In genomic region chr19:5038631-5039271, GRCh38 we compare ENCODE assay signal across 8 cellular contexts.
DNase-seq lines count a peak whose midpoint lies in the region; ATAC-seq and TF ChIP-seq lines count a peak whose summit lies in the region.

No MANE protein-coding gene starts in this region.

- TF ChIP-seq EP300 in sigmoid colon (IDR thresholded peaks at IDR 0.05): no peak

- peaks cover 0 to 45% (median 44%) of the 10 kb centered on the region in 4 donors for H3K4me1 ChIP-seq in sigmoid colon

- peaks cover 17 to 46% (median 30%) of the 10 kb centered on the region in 4 donors for H3K36me3 ChIP-seq in sigmoid colon

- no peak overlapping the region for H3K27ac Mint-ChIP-seq in activated T-cell treated with anti-CD3 and anti-CD28 coated beads, Interleukin-2, amount 50 U/mL, for 72 hours
- no peak overlapping the region for H3K27ac Mint-ChIP-seq in activated CD4-positive, alpha-beta memory T cell treated with anti-CD3 and anti-CD28 coated beads for 36 hours

- WGBS in sigmoid colon, 2 donors: 61 to 82% methylated on average over 14 of the region's 14 CpGs

- no peak overlapping the region for H3K27ac ChIP-seq in sigmoid colon

- H3K4me3 ChIP-seq in sigmoid colon: no peak overlapping the region

- TF ChIP-seq POLR2A in erythroblast (IDR thresholded peaks at IDR 0.05; ENCODE audit: low read length) (no peak), sigmoid colon (IDR thresholded peaks at IDR 0.05) (no peak)

- H3K9me3 ChIP-seq in sigmoid colon: no peaks in the 10 kb centered on the region

- peak in 3 of 4 experiments; percentile 27 to 43 (median 28) for TF ChIP-seq CTCF in sigmoid colon (IDR thresholded peaks at IDR 0.05)

- H3K27me3 ChIP-seq in sigmoid colon: no peaks in the 10 kb centered on the region

- intact Hi-C loops in sigmoid colon (cut with DNase I): no loop called here
- intact Hi-C loops in activated CD4-positive, alpha-beta memory T cell treated with anti-CD3 and anti-CD28 coated beads for 36 hours (cut with micrococcal nuclease): no loop called here

- H3K9me3 Mint-ChIP-seq in activated T-cell treated with anti-CD3 and anti-CD28 coated beads, Interleukin-2, amount 50 U/mL, for 72 hours: no peaks in the 10 kb centered on the region
- no peaks in the 10 kb centered on the region for H3K9me3 Mint-ChIP-seq in activated CD4-positive, alpha-beta memory T cell treated with anti-CD3 and anti-CD28 coated beads for 36 hours

- no peaks in the 10 kb centered on the region for H3K4me1 Mint-ChIP-seq in activated T-cell treated with anti-CD3 and anti-CD28 coated beads, Interleukin-2, amount 50 U/mL, for 72 hours (ENCODE audit: low read depth)
- H3K4me1 Mint-ChIP-seq in activated CD4-positive, alpha-beta memory T cell treated with anti-CD3 and anti-CD28 coated beads for 36 hours (ENCODE audit: low read depth): no peaks in the 10 kb centered on the region

- DNase-seq in activated T-cell treated with anti-CD3 and anti-CD28 coated beads, Interleukin-2, amount 50 U/mL, for 48 hours: peak; percentile 28 to 41
- no peak for DNase-seq in activated T-cell treated with anti-CD3 and anti-CD28 coated beads, Interleukin-2, amount 50 U/mL, for 72 hours
- peak; percentile 58 for DNase-seq in NCI-H69 (lab: John Stamatoyannopoulos, UW)
- DNase-seq in erythroblast (lab: John Stamatoyannopoulos, UW): peak; percentile 25 to 39
- no peak for DNase-seq in sigmoid colon
- no peak for DNase-seq in mucosa of gallbladder (ENCODE audit: low spot score)
- DNase-seq in activated CD4-positive, alpha-beta memory T cell treated with anti-CD3 and anti-CD28 coated beads for 36 hours: no peak

- POLR2A ChIA-PET in activated CD4-positive, alpha-beta memory T cell treated with anti-CD3 and anti-CD28 coated beads for 36 hours (lab: Charles Lee): no interaction called here

- ATAC-seq in activated T-cell treated with anti-CD3 and anti-CD28 coated beads, Interleukin-2, amount 50 U/mL, for 72 hours (replicated peaks in 1 of 2): no peak
- no peak for ATAC-seq in HG03097 (IDR thresholded peaks at IDR 0.05; ENCODE audit: low FRiP score, unreplicated experiment)

- no peak overlapping the region for H3K4me3 Mint-ChIP-seq in activated T-cell treated with anti-CD3 and anti-CD28 coated beads, Interleukin-2, amount 50 U/mL, for 72 hours
- no peak overlapping the region for H3K4me3 Mint-ChIP-seq in activated CD4-positive, alpha-beta memory T cell treated with anti-CD3 and anti-CD28 coated beads for 36 hours

- no peaks in the 10 kb centered on the region for H3K27me3 Mint-ChIP-seq in activated T-cell treated with anti-CD3 and anti-CD28 coated beads, Interleukin-2, amount 50 U/mL, for 72 hours (ENCODE audit: low read depth)
- H3K27me3 Mint-ChIP-seq in activated CD4-positive, alpha-beta memory T cell treated with anti-CD3 and anti-CD28 coated beads for 36 hours: no peaks in the 10 kb centered on the region

- H3K36me3 Mint-ChIP-seq in activated T-cell treated with anti-CD3 and anti-CD28 coated beads, Interleukin-2, amount 50 U/mL, for 72 hours (ENCODE audit: insufficient read depth in 2 of 2): no peaks in the 10 kb centered on the region
- peaks cover 3% of the 10 kb centered on the region for H3K36me3 Mint-ChIP-seq in activated CD4-positive, alpha-beta memory T cell treated with anti-CD3 and anti-CD28 coated beads for 36 hours

- CTCF ChIA-PET in activated CD4-positive, alpha-beta memory T cell treated with anti-CD3 and anti-CD28 coated beads for 36 hours (lab: Charles Lee): interaction anchor here (0.7 to 2.8 kb wide), 4 partner anchors 10 to 167 kb away, joined by 3 to 10 read pairs (median 3); no protein-coding TSS in a partner anchor

Comparison
In these comparisons a context has a peak if more than half of its experiments do, and no peak if none do; other contexts are left out.
1. DNase-seq: peak in activated T-cell treated with anti-CD3 and anti-CD28 coated beads, Interleukin-2, amount 50 U/mL, for 48 hours (2 of 2), NCI-H69 (single experiment) and erythroblast (2 of 2); none in activated T-cell treated with anti-CD3 and anti-CD28 coated beads, Interleukin-2, amount 50 U/mL, for 72 hours (0 of 2), sigmoid colon (single experiment), mucosa of gallbladder (single experiment) and activated CD4-positive, alpha-beta memory T cell treated with anti-CD3 and anti-CD28 coated beads for 36 hours (single experiment).